ENCODE assay signal across 1 cellular context in genomic region chr10:69468771-69469129, GRCh38.
TF ChIP-seq lines count a peak whose summit lies in the region.

No MANE protein-coding gene starts in this region.

TF ChIP-seq in WTC11, 78 proteins besides CTCF, POLR2A, EP300 and RAD21 (continued from another document):
- TF ChIP-seq MYBL2 (CRISPR knock-in tag; IDR thresholded peaks at IDR 0.05) (no peak), ESRRA (CRISPR knock-in tag; IDR thresholded peaks at IDR 0.05; ENCODE audit: borderline replicate concordance) (no peak)
